1 cellular context compared by ENCODE assay signal in the genomic region with DNA sequence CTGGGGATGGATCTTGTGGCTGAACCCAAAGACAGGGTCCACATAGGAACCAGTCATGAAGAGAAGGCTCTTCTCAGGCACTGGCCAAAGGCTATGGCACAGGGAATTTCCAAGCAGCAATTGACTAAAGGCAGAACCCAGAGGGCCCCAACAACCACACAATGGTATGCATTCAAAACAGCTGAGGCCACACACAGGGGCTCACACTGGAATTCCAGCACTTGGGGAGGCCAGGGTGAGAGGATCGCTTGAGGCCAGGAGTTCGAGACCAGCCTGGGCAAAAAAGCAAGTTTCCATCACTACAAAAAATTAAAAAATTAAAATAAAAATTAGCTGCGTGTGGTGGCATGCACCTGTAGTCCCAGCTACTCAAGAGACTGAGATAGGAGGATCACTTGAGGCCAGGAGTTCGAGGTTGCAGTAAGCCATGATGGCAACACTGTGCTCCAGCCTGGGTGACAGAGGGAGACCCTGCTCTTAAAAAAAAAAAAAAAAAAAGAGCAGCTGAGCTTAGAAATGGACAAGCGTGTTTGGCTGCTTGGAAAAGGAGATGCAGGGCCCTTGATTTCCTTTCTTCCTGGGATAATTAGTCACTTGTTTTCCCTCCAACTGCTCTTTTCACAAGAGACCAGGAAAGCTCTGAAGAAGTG.
TF ChIP-seq lines count a peak whose summit lies in the region.

No MANE protein-coding gene starts in this region.

TF ChIP-seq in GM12878, 131 proteins besides CTCF, POLR2A, EP300 and RAD21:
- TF ChIP-seq, protein P1, sequence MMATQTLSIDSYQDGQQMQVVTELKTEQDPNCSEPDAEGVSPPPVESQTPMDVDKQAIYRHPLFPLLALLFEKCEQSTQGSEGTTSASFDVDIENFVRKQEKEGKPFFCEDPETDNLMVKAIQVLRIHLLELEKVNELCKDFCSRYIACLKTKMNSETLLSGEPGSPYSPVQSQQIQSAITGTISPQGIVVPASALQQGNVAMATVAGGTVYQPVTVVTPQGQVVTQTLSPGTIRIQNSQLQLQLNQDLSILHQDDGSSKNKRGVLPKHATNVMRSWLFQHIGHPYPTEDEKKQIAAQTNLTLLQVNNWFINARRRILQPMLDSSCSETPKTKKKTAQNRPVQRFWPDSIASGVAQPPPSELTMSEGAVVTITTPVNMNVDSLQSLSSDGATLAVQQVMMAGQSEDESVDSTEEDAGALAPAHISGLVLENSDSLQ (IDR thresholded peaks at IDR 0.05): no peak
- TF ChIP-seq CBFB (IDR thresholded peaks at IDR 0.05; ENCODE audit: low read depth) (no peak), CBX3 (IDR thresholded peaks at IDR 0.05; ENCODE audit: borderline replicate concordance, low read depth) (no peak), SP1 (IDR thresholded peaks at IDR 0.05; ENCODE audit: low read depth, low read length) (no peak), TCF7 (IDR thresholded peaks at IDR 0.05; ENCODE audit: borderline replicate concordance) (no peak), MLLT1 (IDR thresholded peaks at IDR 0.05) (no peak), SREBF1 (IDR thresholded peaks at IDR 0.05; ENCODE audit: low read length) (no peak), BRCA1 (IDR thresholded peaks at IDR 0.05; ENCODE audit: low read depth, low read length) (no peak), SMAD1 (IDR thresholded peaks at IDR 0.05; ENCODE audit: low read depth, partially characterized antibody) (no peak), SIX5 (IDR thresholded peaks at IDR 0.05; ENCODE audit: low read depth, low read length, severe bottlenecking) (no peak), POLR2AphosphoS2 (IDR thresholded peaks at IDR 0.05; ENCODE audit: low read depth, low read length) (no peak), EED (IDR thresholded peaks at IDR 0.05; ENCODE audit: low read depth) (no peak), IRF5 (IDR thresholded peaks at IDR 0.05; ENCODE audit: borderline replicate concordance) (no peak), KLF5 (IDR thresholded peaks at IDR 0.05; ENCODE audit: partially characterized antibody) (no peak), CHD2 (IDR thresholded peaks at IDR 0.05; ENCODE audit: borderline replicate concordance, low read depth, low read length) (no peak)
- TF ChIP-seq, protein P2, sequence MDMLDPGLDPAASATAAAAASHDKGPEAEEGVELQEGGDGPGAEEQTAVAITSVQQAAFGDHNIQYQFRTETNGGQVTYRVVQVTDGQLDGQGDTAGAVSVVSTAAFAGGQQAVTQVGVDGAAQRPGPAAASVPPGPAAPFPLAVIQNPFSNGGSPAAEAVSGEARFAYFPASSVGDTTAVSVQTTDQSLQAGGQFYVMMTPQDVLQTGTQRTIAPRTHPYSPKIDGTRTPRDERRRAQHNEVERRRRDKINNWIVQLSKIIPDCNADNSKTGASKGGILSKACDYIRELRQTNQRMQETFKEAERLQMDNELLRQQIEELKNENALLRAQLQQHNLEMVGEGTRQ (IDR thresholded peaks at IDR 0.05; ENCODE audit: borderline replicate concordance, low read depth, low read length): no peak
TF ChIP-seq in GM12878: peak in this region for 0.
